In the genomic region with DNA sequence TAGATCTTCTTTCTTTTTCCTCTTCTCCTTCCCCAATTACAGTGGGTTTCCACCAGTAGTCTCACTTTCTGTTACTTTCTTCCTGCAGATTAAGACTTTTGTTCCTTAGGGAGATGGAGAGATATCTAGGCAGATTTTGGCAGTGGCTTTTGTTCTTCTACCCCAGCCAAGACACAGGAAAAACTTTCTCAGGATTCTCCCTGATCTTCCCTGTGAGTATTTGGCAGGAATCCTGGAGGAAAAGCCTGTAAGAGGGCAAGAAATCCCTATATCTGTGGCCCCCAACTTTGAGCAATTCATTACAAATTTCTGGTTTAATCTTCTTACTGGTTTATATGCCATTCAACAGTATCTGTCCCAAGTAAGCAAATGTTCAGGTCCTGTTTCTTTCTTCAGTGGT, we compare ENCODE assay signal across 22 cellular contexts.
"Had no signal": no experiment of that assay in that cellular context is flagged by ENCODE, and none has a peak within 500 bp of the region (broad histone marks: within the 10 kb centered on the region; RNA-seq: fewer than 3 reads in every experiment).

No MANE protein-coding gene starts in this region.

- ATAC-seq: activated CD8-positive, alpha-beta T cell treated with anti-CD3 and anti-CD28 coated beads for 36 hours; right lobe of liver; stimulated activated naive B cell treated with anti-CD40 and anti-IgM and Interleukin-4, amounts not matched to agents 10 μg/mL and 1 μg/mL and 100 μg/mL, for 72 hours had no signal

- H3K4me1 ChIP-seq: left ventricle myocardium inferior, right lobe of liver, testis, uterus had no signal

- H3K27me3 Mint-ChIP-seq: activated CD4-positive, alpha-beta T cell treated with anti-CD3 and anti-CD28 coated beads, Interleukin-2, amount 10 ng/mL, durations not matched to agents 7 days and 5 days; activated CD8-positive, alpha-beta T cell treated with anti-CD3 and anti-CD28 coated beads for 36 hours; activated naive CD4-positive, alpha-beta T cell treated with anti-CD3 and anti-CD28 coated beads, Interleukin-2, amount 50 U/mL, for 24 hours; stimulated activated naive B cell treated with anti-CD40 and anti-IgM and Interleukin-4, amounts not matched to agents 10 μg/mL and 1 μg/mL and 100 μg/mL, for 72 hours had no signal

- H3K9me3 ChIP-seq: right lobe of liver, testis, uterus had no signal

- H3K4me3 ChIP-seq: hepatocyte, left ventricle myocardium inferior, right lobe of liver, testis, uterus had no signal

- H3K36me3 ChIP-seq: left ventricle myocardium inferior, right lobe of liver, uterus had no signal

- H2AFZ ChIP-seq: hepatocyte had no signal

- H3K27ac Mint-ChIP-seq: activated CD4-positive, alpha-beta T cell treated with anti-CD3 and anti-CD28 coated beads, Interleukin-2, amount 10 ng/mL, durations not matched to agents 7 days and 5 days; activated CD8-positive, alpha-beta T cell treated with anti-CD3 and anti-CD28 coated beads for 36 hours; activated naive CD4-positive, alpha-beta T cell treated with anti-CD3 and anti-CD28 coated beads, Interleukin-2, amount 50 U/mL, for 24 hours; nephron progenitor cell; stimulated activated naive B cell treated with anti-CD40 and anti-IgM and Interleukin-4, amounts not matched to agents 10 μg/mL and 1 μg/mL and 100 μg/mL, for 72 hours; T-helper 1 cell treated with Interleukin-12 subunit alpha and Interleukin-12 subunit beta and Interleukin-4 antibody, amounts not matched to agents 30 μg/mL and 1 μg/mL, for 36 hours had no signal

- DNase-seq: activated CD4-positive, alpha-beta T cell treated with anti-CD3 and anti-CD28 coated beads, Interleukin-2, amount 10 ng/mL, durations not matched to agents 7 days and 5 days; activated CD4-positive, CD25-positive, alpha-beta regulatory T cell treated with anti-CD3 and anti-CD28 coated beads, Interleukin-2, amount 50 U/mL, for 72 hours; activated CD8-positive, alpha-beta T cell treated with anti-CD3 and anti-CD28 coated beads for 36 hours; activated gamma-delta T cell treated with Interleukin-2 at 50 U/mL for 16 hours; activated T-cell treated with anti-CD3 and anti-CD28 coated beads, Interleukin-2, amount 50 U/mL, for 1 hour; cerebellar nuclear complex; cortex of kidney; glutamatergic neuron; left ventricle myocardium inferior; nephron progenitor cell; posterior cingulate gyrus; right lobe of liver; small intestine; stimulated activated CD4-positive, alpha-beta T cell treated with anti-CD3 and anti-CD28 coated beads, Interleukin-2, amount 100 ng/mL, for 24 hours; stimulated activated CD8-positive, alpha-beta memory T cell treated with anti-CD3 and anti-CD28 coated beads, Interleukin-4, amount 100 ng/mL, for 48 hours; stimulated activated naive B cell treated with anti-CD40 and anti-IgM and Interleukin-4, amounts not matched to agents 10 μg/mL and 1 μg/mL and 100 μg/mL, for 72 hours; testis; uterus had no signal

- H3K27ac ChIP-seq: hepatocyte, left ventricle myocardium inferior, right lobe of liver, testis, uterus, VCaP had no signal

- H3K79me2 ChIP-seq: hepatocyte had no signal

- H3K9me3 Mint-ChIP-seq: activated naive CD4-positive, alpha-beta T cell treated with anti-CD3 and anti-CD28 coated beads, Interleukin-2, amount 50 U/mL, for 24 hours had no signal

- H3K4me1 Mint-ChIP-seq: nephron progenitor cell had no signal

- H3K4me2 ChIP-seq: hepatocyte had no signal

- H3K4me3 Mint-ChIP-seq: activated CD4-positive, alpha-beta T cell treated with anti-CD3 and anti-CD28 coated beads, Interleukin-2, amount 10 ng/mL, durations not matched to agents 7 days and 5 days; activated CD8-positive, alpha-beta T cell treated with anti-CD3 and anti-CD28 coated beads for 36 hours; activated naive CD4-positive, alpha-beta T cell treated with anti-CD3 and anti-CD28 coated beads, Interleukin-2, amount 50 U/mL, for 24 hours; nephron progenitor cell; T-helper 1 cell treated with Interleukin-12 subunit alpha and Interleukin-12 subunit beta and Interleukin-4 antibody, amounts not matched to agents 30 μg/mL and 1 μg/mL, for 36 hours had no signal

- H3K27me3 ChIP-seq: hepatocyte, right lobe of liver, testis, uterus had no signal
